1 cellular context compared by ENCODE assay signal in the genomic region with DNA sequence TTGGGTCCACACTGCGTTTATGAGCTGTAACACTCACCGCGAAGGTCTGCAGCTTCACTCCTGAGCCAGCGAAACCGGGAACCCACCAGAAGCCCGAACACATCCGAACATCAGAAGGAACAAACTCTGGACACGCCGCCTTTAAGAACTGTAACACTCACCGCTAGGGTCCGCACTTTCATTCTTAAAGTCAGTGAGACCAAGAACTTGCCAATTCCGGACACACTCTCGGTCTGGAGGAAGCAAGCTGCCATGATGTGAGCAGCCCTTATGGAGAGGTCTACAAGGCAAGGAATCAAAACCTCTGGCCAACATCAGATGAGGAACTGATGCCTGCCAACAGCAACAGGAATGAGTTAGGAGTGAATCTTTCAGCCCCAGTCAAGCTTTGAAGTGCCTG.
TF ChIP-seq lines count a peak whose summit lies in the region.

No MANE protein-coding gene starts in this region.

TF ChIP-seq in GM12878, 131 proteins besides CTCF, POLR2A, EP300 and RAD21 (continued from another document):
- TF ChIP-seq, protein P1, sequence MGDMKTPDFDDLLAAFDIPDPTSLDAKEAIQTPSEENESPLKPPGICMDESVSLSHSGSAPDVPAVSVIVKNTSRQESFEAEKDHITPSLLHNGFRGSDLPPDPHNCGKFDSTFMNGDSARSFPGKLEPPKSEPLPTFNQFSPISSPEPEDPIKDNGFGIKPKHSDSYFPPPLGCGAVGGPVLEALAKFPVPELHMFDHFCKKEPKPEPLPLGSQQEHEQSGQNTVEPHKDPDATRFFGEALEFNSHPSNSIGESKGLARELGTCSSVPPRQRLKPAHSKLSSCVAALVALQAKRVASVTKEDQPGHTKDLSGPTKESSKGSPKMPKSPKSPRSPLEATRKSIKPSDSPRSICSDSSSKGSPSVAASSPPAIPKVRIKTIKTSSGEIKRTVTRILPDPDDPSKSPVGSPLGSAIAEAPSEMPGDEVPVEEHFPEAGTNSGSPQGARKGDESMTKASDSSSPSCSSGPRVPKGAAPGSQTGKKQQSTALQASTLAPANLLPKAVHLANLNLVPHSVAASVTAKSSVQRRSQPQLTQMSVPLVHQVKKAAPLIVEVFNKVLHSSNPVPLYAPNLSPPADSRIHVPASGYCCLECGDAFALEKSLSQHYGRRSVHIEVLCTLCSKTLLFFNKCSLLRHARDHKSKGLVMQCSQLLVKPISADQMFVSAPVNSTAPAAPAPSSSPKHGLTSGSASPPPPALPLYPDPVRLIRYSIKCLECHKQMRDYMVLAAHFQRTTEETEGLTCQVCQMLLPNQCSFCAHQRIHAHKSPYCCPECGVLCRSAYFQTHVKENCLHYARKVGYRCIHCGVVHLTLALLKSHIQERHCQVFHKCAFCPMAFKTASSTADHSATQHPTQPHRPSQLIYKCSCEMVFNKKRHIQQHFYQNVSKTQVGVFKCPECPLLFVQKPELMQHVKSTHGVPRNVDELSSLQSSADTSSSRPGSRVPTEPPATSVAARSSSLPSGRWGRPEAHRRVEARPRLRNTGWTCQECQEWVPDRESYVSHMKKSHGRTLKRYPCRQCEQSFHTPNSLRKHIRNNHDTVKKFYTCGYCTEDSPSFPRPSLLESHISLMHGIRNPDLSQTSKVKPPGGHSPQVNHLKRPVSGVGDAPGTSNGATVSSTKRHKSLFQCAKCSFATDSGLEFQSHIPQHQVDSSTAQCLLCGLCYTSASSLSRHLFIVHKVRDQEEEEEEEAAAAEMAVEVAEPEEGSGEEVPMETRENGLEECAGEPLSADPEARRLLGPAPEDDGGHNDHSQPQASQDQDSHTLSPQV (IDR thresholded peaks at IDR 0.05), result no peak
- TF ChIP-seq STAT1 (conservative IDR thresholded peaks at IDR 0.05) (no peak), NRF1 (conservative IDR thresholded peaks at IDR 0.05; ENCODE audit: low read depth, low read length) (no peak), IKZF1 (conservative IDR thresholded peaks at IDR 0.05) (no peak), MTA2 (IDR thresholded peaks at IDR 0.05; ENCODE audit: low read depth) (no peak), BHLHE40 (IDR thresholded peaks at IDR 0.05; ENCODE audit: borderline replicate concordance in 1 of 2, low read depth in 2 of 2, low read length in 1 of 2) (no peak), ASH2L (IDR thresholded peaks at IDR 0.05; ENCODE audit: borderline replicate concordance, low read depth) (no peak)
- TF ChIP-seq, protein P2, sequence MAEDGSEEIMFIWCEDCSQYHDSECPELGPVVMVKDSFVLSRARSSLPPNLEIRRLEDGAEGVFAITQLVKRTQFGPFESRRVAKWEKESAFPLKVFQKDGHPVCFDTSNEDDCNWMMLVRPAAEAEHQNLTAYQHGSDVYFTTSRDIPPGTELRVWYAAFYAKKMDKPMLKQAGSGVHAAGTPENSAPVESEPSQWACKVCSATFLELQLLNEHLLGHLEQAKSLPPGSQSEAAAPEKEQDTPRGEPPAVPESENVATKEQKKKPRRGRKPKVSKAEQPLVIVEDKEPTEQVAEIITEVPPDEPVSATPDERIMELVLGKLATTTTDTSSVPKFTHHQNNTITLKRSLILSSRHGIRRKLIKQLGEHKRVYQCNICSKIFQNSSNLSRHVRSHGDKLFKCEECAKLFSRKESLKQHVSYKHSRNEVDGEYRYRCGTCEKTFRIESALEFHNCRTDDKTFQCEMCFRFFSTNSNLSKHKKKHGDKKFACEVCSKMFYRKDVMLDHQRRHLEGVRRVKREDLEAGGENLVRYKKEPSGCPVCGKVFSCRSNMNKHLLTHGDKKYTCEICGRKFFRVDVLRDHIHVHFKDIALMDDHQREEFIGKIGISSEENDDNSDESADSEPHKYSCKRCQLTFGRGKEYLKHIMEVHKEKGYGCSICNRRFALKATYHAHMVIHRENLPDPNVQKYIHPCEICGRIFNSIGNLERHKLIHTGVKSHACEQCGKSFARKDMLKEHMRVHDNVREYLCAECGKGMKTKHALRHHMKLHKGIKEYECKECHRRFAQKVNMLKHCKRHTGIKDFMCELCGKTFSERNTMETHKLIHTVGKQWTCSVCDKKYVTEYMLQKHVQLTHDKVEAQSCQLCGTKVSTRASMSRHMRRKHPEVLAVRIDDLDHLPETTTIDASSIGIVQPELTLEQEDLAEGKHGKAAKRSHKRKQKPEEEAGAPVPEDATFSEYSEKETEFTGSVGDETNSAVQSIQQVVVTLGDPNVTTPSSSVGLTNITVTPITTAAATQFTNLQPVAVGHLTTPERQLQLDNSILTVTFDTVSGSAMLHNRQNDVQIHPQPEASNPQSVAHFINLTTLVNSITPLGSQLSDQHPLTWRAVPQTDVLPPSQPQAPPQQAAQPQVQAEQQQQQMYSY (CRISPR knock-in tag; IDR thresholded peaks at IDR 0.05), result no peak
- TF ChIP-seq, protein P3, sequence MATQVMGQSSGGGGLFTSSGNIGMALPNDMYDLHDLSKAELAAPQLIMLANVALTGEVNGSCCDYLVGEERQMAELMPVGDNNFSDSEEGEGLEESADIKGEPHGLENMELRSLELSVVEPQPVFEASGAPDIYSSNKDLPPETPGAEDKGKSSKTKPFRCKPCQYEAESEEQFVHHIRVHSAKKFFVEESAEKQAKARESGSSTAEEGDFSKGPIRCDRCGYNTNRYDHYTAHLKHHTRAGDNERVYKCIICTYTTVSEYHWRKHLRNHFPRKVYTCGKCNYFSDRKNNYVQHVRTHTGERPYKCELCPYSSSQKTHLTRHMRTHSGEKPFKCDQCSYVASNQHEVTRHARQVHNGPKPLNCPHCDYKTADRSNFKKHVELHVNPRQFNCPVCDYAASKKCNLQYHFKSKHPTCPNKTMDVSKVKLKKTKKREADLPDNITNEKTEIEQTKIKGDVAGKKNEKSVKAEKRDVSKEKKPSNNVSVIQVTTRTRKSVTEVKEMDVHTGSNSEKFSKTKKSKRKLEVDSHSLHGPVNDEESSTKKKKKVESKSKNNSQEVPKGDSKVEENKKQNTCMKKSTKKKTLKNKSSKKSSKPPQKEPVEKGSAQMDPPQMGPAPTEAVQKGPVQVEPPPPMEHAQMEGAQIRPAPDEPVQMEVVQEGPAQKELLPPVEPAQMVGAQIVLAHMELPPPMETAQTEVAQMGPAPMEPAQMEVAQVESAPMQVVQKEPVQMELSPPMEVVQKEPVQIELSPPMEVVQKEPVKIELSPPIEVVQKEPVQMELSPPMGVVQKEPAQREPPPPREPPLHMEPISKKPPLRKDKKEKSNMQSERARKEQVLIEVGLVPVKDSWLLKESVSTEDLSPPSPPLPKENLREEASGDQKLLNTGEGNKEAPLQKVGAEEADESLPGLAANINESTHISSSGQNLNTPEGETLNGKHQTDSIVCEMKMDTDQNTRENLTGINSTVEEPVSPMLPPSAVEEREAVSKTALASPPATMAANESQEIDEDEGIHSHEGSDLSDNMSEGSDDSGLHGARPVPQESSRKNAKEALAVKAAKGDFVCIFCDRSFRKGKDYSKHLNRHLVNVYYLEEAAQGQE (IDR thresholded peaks at IDR 0.05; ENCODE audit: low read depth, low read length), result no peak
